Comparison of ENCODE assay signal across 8 cellular contexts in the genomic region with DNA sequence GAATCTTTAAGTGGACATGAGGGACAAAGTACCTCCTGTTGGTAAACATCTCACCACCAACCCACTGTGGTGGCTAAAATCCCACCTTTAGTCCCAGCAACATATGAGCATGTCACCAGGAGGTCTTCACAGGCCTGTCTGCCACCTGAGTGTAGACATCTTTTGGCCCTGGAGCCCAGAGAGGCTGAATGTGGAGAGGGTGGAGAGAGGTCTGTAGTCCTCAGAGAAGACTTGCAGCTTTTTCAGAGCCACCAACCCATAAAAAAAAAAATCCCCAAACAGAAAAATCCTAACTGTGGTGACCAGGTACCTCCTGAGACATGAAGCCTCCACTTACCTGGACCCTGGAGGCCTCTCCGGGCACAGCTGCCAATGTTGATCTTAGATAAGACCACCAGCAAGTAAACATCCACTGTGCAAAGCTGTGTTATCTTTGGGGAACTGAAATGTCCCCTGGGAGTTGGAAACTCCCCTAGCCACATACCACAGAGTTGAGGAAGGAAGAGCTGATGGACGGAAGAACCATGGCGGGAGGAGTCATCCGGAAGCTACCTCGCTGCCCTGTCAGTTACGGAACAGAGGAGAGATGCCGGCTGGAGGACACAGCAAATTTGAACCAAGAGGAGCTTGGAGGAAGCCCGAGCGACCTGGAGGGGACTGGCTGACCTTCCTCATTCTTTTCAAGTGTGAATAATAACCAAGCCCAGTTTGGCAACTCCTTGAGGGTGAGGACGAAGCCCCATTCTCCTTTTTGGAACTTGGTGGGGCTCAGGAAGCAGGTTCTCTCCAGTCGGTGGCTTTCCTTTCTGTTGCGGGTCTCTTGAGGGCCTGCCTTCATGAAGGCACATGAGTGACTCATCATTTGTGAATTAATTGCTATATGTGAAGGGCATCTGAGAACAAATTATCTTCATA. TPM values are rescaled to one million over a fixed set of nuclear protein-coding genes. Genes with fewer than 3 reads are reported as not detected.
DNase-seq lines count a peak whose midpoint lies in the region; ATAC-seq and TF ChIP-seq lines count a peak whose summit lies in the region.

Gene GHRL (minus strand): TSS at position 443 of the 915 bp plus-strand sequence. CDS start 2,767 bp downstream, outside the sequence.

- no peak within 1 kb of the TSS for H3K4me3 Mint-ChIP-seq in CD8-positive, alpha-beta T cell

- H3K27me3 ChIP-seq in CD8-positive, alpha-beta T cell (ENCODE audit: insufficient read depth, low read length) = no peaks in the 10 kb centered on the region

- H3K27ac ChIP-seq in CD8-positive, alpha-beta T cell (ENCODE audit: low read depth, low read length) = no peak within 1 kb of the TSS

- H3K4me1 Mint-ChIP-seq in CD8-positive, alpha-beta T cell (ENCODE audit: low read depth) = peaks cover 7% of the 10 kb centered on the region

- CTCF ChIA-PET in CD8-positive, alpha-beta T cell (lab: Charles Lee) = no interaction called here

- no peaks in the 10 kb centered on the region for H3K36me3 ChIP-seq in CD8-positive, alpha-beta T cell (ENCODE audit: insufficient read depth, low read length)

- H3K36me3 Mint-ChIP-seq in CD8-positive, alpha-beta T cell = peaks cover 49% of the 10 kb centered on the region

- no peak for ATAC-seq in CD8-positive, alpha-beta T cell
- peak; percentile 77 for ATAC-seq in GM19372 (IDR thresholded peaks at IDR 0.05; ENCODE audit: low read depth, unreplicated experiment)
- peak; percentile 61 for ATAC-seq in HG03439 (IDR thresholded peaks at IDR 0.05; ENCODE audit: unreplicated experiment)

- H3K4me1 ChIP-seq in CD8-positive, alpha-beta T cell (ENCODE audit: insufficient read depth, low read length) = no peaks in the 10 kb centered on the region

- POLR2A ChIA-PET in CD8-positive, alpha-beta T cell (lab: Charles Lee) = interaction anchor here (0.5 to 0.8 kb wide), 2 partner anchors 17 to 101 kb away, joined by 3 read pairs; no protein-coding TSS in a partner anchor

- intact Hi-C loops in CD8-positive, alpha-beta T cell (cut with DNase I, micrococcal nuclease) = no loop called here

- no peak within 1 kb of the TSS for H3K4me3 ChIP-seq in CD8-positive, alpha-beta T cell (ENCODE audit: low read depth, low read length)
- H3K4me3 ChIP-seq in choroid plexus epithelial cell (ENCODE audit: low read depth, low read length) = no peak within 1 kb of the TSS

- H3K27me3 Mint-ChIP-seq in CD8-positive, alpha-beta T cell (ENCODE audit: low read depth) = no peaks in the 10 kb centered on the region

- TF ChIP-seq CTCF in CD8-positive, alpha-beta T cell (IDR thresholded peaks at IDR 0.05) = no peak
- no peak for TF ChIP-seq CTCF in choroid plexus epithelial cell (conservative IDR thresholded peaks at IDR 0.05; ENCODE audit: low read depth, low read length)

- no peak for DNase-seq in CD8-positive, alpha-beta T cell
- DNase-seq in choroid plexus epithelial cell (ENCODE audit: low read depth) (peak; percentile 68), cerebellum (ENCODE audit: low spot score) (no peak), NCI-H1417 treated with DMSO at 0.1 percent for 48 hours (lab: John Stamatoyannopoulos, UW) (no peak), SHP77 (lab: John Stamatoyannopoulos, UW) (no peak)
- no peak for DNase-seq in activated CD4-positive, CD25-positive, alpha-beta regulatory T cell treated with anti-CD3 and anti-CD28 coated beads, Interleukin-2, amount 50 U/mL, for 72 hours

- H3K9me3 Mint-ChIP-seq in CD8-positive, alpha-beta T cell = no peaks in the 10 kb centered on the region

- peak within 1 kb of the TSS; percentile 60 for H3K27ac Mint-ChIP-seq in CD8-positive, alpha-beta T cell

- H3K9me3 ChIP-seq in CD8-positive, alpha-beta T cell (ENCODE audit: low read length) = no peaks in the 10 kb centered on the region

RNA-seq across cellular contexts. Expression of gene GHRL, which starts in this region (rescaled TPM):
- under 1 TPM in 1 of 2 experiments, not detected in 1; 0.92 TPM for total RNA-seq in CD8-positive, alpha-beta T cell
- total RNA-seq in cerebellum = 0.64 TPM
